ENCODE assay signal across 1 cellular context in the genomic region with DNA sequence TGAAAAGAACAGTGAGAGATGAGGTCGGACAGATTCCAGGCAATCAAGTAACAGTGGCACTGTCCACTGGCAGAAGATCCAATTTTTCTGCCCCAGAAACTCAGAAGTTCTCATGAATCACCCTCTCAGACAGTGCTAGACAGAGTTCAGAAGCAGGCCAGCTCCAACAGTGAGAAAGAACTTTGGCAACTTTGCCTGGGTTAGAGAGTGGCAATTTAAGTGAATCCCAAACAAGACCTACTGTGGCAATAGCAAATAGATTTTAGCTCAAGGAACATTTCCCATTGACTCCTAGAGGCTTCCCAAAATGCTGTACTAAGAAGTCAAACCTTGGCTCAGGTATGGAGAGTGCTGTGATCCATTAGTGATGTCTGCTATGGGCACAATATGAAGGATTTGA.
TF ChIP-seq lines count a peak whose summit lies in the region.

No MANE protein-coding gene starts in this region.

TF ChIP-seq in IMR-90, 13 proteins besides CTCF, POLR2A, EP300 and RAD21 (continued from another document):
- TF ChIP-seq MAFK (IDR thresholded peaks at IDR 0.05; ENCODE audit: low read depth, low read length) (no peak), CEBPB (IDR thresholded peaks at IDR 0.05; ENCODE audit: low read depth, low read length) (no peak), MAZ (IDR thresholded peaks at IDR 0.05; ENCODE audit: borderline replicate concordance, low read depth, low read length) (no peak), BHLHE40 (IDR thresholded peaks at IDR 0.05; ENCODE audit: low read depth, low read length) (no peak)
- TF ChIP-seq, protein P1, sequence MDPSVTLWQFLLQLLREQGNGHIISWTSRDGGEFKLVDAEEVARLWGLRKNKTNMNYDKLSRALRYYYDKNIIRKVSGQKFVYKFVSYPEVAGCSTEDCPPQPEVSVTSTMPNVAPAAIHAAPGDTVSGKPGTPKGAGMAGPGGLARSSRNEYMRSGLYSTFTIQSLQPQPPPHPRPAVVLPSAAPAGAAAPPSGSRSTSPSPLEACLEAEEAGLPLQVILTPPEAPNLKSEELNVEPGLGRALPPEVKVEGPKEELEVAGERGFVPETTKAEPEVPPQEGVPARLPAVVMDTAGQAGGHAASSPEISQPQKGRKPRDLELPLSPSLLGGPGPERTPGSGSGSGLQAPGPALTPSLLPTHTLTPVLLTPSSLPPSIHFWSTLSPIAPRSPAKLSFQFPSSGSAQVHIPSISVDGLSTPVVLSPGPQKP (IDR thresholded peaks at IDR 0.05; ENCODE audit: borderline replicate concordance, low read depth, low read length): no peak
- TF ChIP-seq, protein P2, sequence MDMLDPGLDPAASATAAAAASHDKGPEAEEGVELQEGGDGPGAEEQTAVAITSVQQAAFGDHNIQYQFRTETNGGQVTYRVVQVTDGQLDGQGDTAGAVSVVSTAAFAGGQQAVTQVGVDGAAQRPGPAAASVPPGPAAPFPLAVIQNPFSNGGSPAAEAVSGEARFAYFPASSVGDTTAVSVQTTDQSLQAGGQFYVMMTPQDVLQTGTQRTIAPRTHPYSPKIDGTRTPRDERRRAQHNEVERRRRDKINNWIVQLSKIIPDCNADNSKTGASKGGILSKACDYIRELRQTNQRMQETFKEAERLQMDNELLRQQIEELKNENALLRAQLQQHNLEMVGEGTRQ (IDR thresholded peaks at IDR 0.05; ENCODE audit: low read depth, low read length): no peak
